In genomic region chr6:30213654-30213998, GRCh38 we compare ENCODE assay signal across 8 cellular contexts. TPM values are rescaled to one million over a fixed set of nuclear protein-coding genes. Genes with fewer than 3 reads are reported as not detected.
DNase-seq lines count a peak whose midpoint lies in the region; ATAC-seq and TF ChIP-seq lines count a peak whose summit lies in the region.

No MANE protein-coding gene starts in this region.

- TF ChIP-seq CTCF in C4-2B (conservative IDR thresholded peaks at IDR 0.05) (no peak), dorsolateral prefrontal cortex (IDR thresholded peaks at IDR 0.05 in 54 of 56, conservative IDR thresholded peaks at IDR 0.05 in 2 of 56; ENCODE audit: low read depth in 1 of 56, partially characterized antibody in 56 of 56) (peak in 10 of 56 donors; percentile 2 to 38 (median 18)), nephron progenitor cell (IDR thresholded peaks at IDR 0.05) (no peak)

- peaks cover 45% of the 10 kb centered on the region for H3K79me2 ChIP-seq in Karpas-422 (ENCODE audit: low read length)

- DNase-seq in Karpas-422 = no peak
- no peak for DNase-seq in dorsolateral prefrontal cortex
- no peak for DNase-seq in nephron progenitor cell
- no peak for DNase-seq in DMS53 (lab: John Stamatoyannopoulos, UW)

- peak overlapping the region; percentile 94 for H3K9ac ChIP-seq in Karpas-422 (ENCODE audit: low read length)

- no peaks in the 10 kb centered on the region for H3K9me3 Mint-ChIP-seq in nephron progenitor cell

- peaks cover 51% of the 10 kb centered on the region for H3K4me1 ChIP-seq in Karpas-422 (ENCODE audit: low read length)

- peaks cover 54% of the 10 kb centered on the region for H3K4me1 Mint-ChIP-seq in nephron progenitor cell

- H3K9me2 ChIP-seq in Karpas-422 (replicated peaks; ENCODE audit: insufficient read depth, low read length) = no peaks in the 10 kb centered on the region

- peaks cover 3% of the 10 kb centered on the region for H3K36me3 Mint-ChIP-seq in nephron progenitor cell (ENCODE audit: low read depth)

- no peaks in the 10 kb centered on the region for H3K27me3 ChIP-seq in Karpas-422 (ENCODE audit: low read length)
- no peaks in the 10 kb centered on the region for H3K27me3 ChIP-seq in dorsolateral prefrontal cortex

- H3K4me3 Mint-ChIP-seq in nephron progenitor cell = peak overlapping the region; percentile 96

- peak overlapping the region; percentile 91 for H3K4me2 ChIP-seq in Karpas-422 (ENCODE audit: low read depth, low read length, poor library complexity, severe bottlenecking)

- H3K27ac ChIP-seq in C4-2B (peak overlapping the region; percentile 93), Karpas-422 (ENCODE audit: low read length) (peak overlapping the region; percentile 81), dorsolateral prefrontal cortex (peak overlapping the region; percentile 86 to 99 (median 96))

- no peaks in the 10 kb centered on the region for H3K9me3 ChIP-seq in Karpas-422 (ENCODE audit: low read length)

- peak overlapping the region; percentile 86 for H3K27ac Mint-ChIP-seq in nephron progenitor cell

- no peaks in the 10 kb centered on the region for H3K36me3 ChIP-seq in Karpas-422 (ENCODE audit: insufficient read depth, low read length)

- peaks cover 12% of the 10 kb centered on the region; the same call in 1 of the 2 replicates for H4K20me1 ChIP-seq in Karpas-422 (ENCODE audit: insufficient read depth, low read depth, low read length)

- intact Hi-C loops in dorsolateral prefrontal cortex (cut with DNase I) = loop anchor here (2.0 to 5.0 kb wide), 5 partner anchors 111 to 147 kb away; partner anchors contain the start of genes PPP1R11 (in 2 of the 2) and TRIM39 (in 2 of the 2)

- H3K27me3 Mint-ChIP-seq in nephron progenitor cell (ENCODE audit: low read depth, poor library complexity) = peaks cover 3% of the 10 kb centered on the region

- H3K4me3 ChIP-seq in Karpas-422 (ENCODE audit: low read length) (peak overlapping the region; percentile 81), dorsolateral prefrontal cortex (peak overlapping the region; percentile 62 to 100 (median 93))

- ATAC-seq in HG02840 (IDR thresholded peaks at IDR 0.05; ENCODE audit: low FRiP score, unreplicated experiment) = no peak
- no peak for ATAC-seq in GM18870 (IDR thresholded peaks at IDR 0.05; ENCODE audit: unreplicated experiment)
- ATAC-seq in GM21390 (IDR thresholded peaks at IDR 0.05; ENCODE audit: unreplicated experiment) = no peak

- peak overlapping the region; percentile 76 for H2AFZ ChIP-seq in Karpas-422 (ENCODE audit: low read length)

RNA-seq across cellular contexts. Expression of gene TRIM26, which starts 0.4 kb away (rescaled TPM):
- total RNA-seq in Karpas-422 (2014; rRNA removed; shearing (Covaris generic); ENCODE audit: low replicate concordance) = 37.0 and 49.7 TPM in 2 replicates
- total RNA-seq in dorsolateral prefrontal cortex = 10 to 100 TPM; 22.4 to 51.1 (median 31.6) TPM

RNA-seq across cellular contexts. Expression of gene TRIM15, which starts 50.3 kb away (rescaled TPM):
- total RNA-seq in Karpas-422 (2014; rRNA removed; shearing (Covaris generic); ENCODE audit: low replicate concordance) = not detected in 2 replicates
- total RNA-seq in dorsolateral prefrontal cortex = not detected

RNA-seq across cellular contexts. Expression of gene TRIM10, which starts 52.6 kb away (rescaled TPM):
- not detected in 2 replicates for total RNA-seq in Karpas-422 (2014; rRNA removed; shearing (Covaris generic); ENCODE audit: low replicate concordance)
- total RNA-seq in dorsolateral prefrontal cortex = under 1 TPM in 5 of 120 experiments, not detected in 115; 0.15 to 0.22 (median 0.18) TPM
